ENCODE assay signal across 8 cellular contexts in the genomic region with DNA sequence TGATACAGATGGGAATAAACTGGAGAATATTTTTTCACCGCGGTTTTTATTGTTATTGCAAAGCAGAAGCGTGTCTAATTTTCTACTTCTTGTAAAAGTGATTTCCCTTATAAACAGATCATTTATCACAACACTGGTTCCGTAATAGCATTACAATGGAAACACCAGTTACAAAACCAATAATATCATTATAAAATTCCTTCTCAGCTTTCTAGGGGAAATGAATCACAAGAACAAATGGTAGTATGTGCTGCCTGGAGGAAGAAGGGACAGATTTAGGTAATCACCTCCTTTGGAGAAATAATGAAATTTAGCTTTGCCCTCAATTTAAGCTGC. TPM values are rescaled to one million over a fixed set of nuclear protein-coding genes. Genes with fewer than 3 reads are reported as not detected.
DNase-seq lines count a peak whose midpoint lies in the region; ATAC-seq and TF ChIP-seq lines count a peak whose summit lies in the region.

No MANE protein-coding gene starts in this region.

- 0 out of 2 replicates have a peak overlapping the region, but pooled peaks have one; percentile 80 for H3K9ac ChIP-seq in DND-41 (ENCODE audit: low read depth, low read length)

- H3K27ac ChIP-seq in DND-41 (ENCODE audit: low read length) (peak overlapping the region; percentile 96), RWPE2 (ENCODE audit: poor library complexity, severe bottlenecking) (peak overlapping the region; percentile 90), psoas muscle (peak overlapping the region; percentile 97)

- ATAC-seq in DND-41 (ENCODE audit: insufficient read depth, low read depth): no peak
- ATAC-seq in RWPE2 (ENCODE audit: low read depth): no peak
- no peak for ATAC-seq in psoas muscle

- DNase-seq in DND-41 (no peak), RWPE2 (ENCODE audit: low spot score) (no peak), epithelial cell of proximal tubule (ENCODE audit: low read depth) (no peak), psoas muscle (no peak), GM19240 (ENCODE audit: insufficient read length, low spot score) (no peak), DMS79 treated with DMSO at 0.1 percent for 48 hours (lab: John Stamatoyannopoulos, UW) (no peak), hippocampal formation (lab: John Stamatoyannopoulos, UW) (no peak), OCI-M1 (lab: John Stamatoyannopoulos, UW) (no peak)

- peak overlapping the region in 1 of 2 experiments; percentile 95; a peak in 1 of 4 replicates for H3K4me3 ChIP-seq in DND-41 (ENCODE audit: low read depth in 1 of 2, low read length in 2 of 2)
- H3K4me3 ChIP-seq in RWPE2 (ENCODE audit: severe bottlenecking): peak overlapping the region; percentile 33
- peak overlapping the region; percentile 82 for H3K4me3 ChIP-seq in epithelial cell of proximal tubule (ENCODE audit: low read depth, low read length)
- peak overlapping the region; percentile 98 for H3K4me3 ChIP-seq in psoas muscle

- peaks cover 32% of the 10 kb centered on the region for H3K79me2 ChIP-seq in DND-41 (ENCODE audit: insufficient read depth, low read length)

- TF ChIP-seq CTCF in DND-41 (IDR thresholded peaks at IDR 0.05; ENCODE audit: borderline replicate concordance, extremely low read depth, low read length, poor library complexity, severe bottlenecking): no peak
- TF ChIP-seq CTCF in RWPE2 (IDR thresholded peaks at IDR 0.05; ENCODE audit: poor library complexity, severe bottlenecking): no peak
- TF ChIP-seq CTCF in epithelial cell of proximal tubule (conservative IDR thresholded peaks at IDR 0.05; ENCODE audit: low read depth, low read length): no peak
- no peak for TF ChIP-seq CTCF in psoas muscle (IDR thresholded peaks at IDR 0.05)

- peak overlapping the region; percentile 96 for H3K4me2 ChIP-seq in DND-41 (ENCODE audit: insufficient read depth, low read length)

- H3K4me1 ChIP-seq in DND-41 (ENCODE audit: insufficient read depth, low read length) (peaks cover 36% of the 10 kb centered on the region), RWPE2 (ENCODE audit: insufficient read depth, poor library complexity, severe bottlenecking) (peaks cover 32% of the 10 kb centered on the region), psoas muscle (peaks cover 20% of the 10 kb centered on the region)

- WGBS in psoas muscle, 3 donors: 46 to 47% (median 47%) methylated on average over 4 of the region's 4 CpGs

- no peaks in the 10 kb centered on the region for H3K9me3 ChIP-seq in DND-41 (ENCODE audit: insufficient read depth, low read length, severe bottlenecking)
- H3K9me3 ChIP-seq in RWPE2 (ENCODE audit: severe bottlenecking): peaks cover under 1% of the 10 kb centered on the region
- peaks cover 5% of the 10 kb centered on the region for H3K9me3 ChIP-seq in psoas muscle

- peaks cover 21% of the 10 kb centered on the region for H4K20me1 ChIP-seq in DND-41 (ENCODE audit: insufficient read depth, low read length)

- H2AFZ ChIP-seq in DND-41 (ENCODE audit: low read depth, low read length): peak overlapping the region; percentile 59

- H3K36me3 ChIP-seq in DND-41 (ENCODE audit: insufficient read depth, low read length) (no peaks in the 10 kb centered on the region; the same call in 1 of the 2 replicates), RWPE2 (ENCODE audit: low read depth) (no peaks in the 10 kb centered on the region), psoas muscle (ENCODE audit: insufficient read depth in 1 of 2, low read depth in 1 of 2) (no peaks in the 10 kb centered on the region)

- no peaks in the 10 kb centered on the region for H3K27me3 ChIP-seq in DND-41 (ENCODE audit: insufficient read depth, low read length, poor library complexity)
- H3K27me3 ChIP-seq in RWPE2 (ENCODE audit: insufficient read depth, poor library complexity, severe bottlenecking): no peaks in the 10 kb centered on the region
- H3K27me3 ChIP-seq in psoas muscle (ENCODE audit: insufficient read depth in 3 of 3, low read length in 2 of 3): no peaks in the 10 kb centered on the region

- intact Hi-C loops in psoas muscle (cut with DNase I): loop anchor here (5.0 kb wide), 3 partner anchors 56 to 281 kb away; no protein-coding TSS in a partner anchor

RNA-seq across cellular contexts. Expression of a gene that starts 2.4 kb away (rescaled TPM):
- 23.4 and 28.8 TPM in 2 replicates for total RNA-seq in epithelial cell of proximal tubule
- total RNA-seq in psoas muscle: 10 to 100 TPM; 14.5 to 40.1 (median 23.0) TPM
- 10 to 100 TPM in 2 of 3 donors, 1 to 10 TPM in 1; 9.2 to 31.6 (median 11.3) TPM for polyA plus RNA-seq in psoas muscle
